13 cellular contexts compared by ENCODE assay signal in genomic region chr5:142568271-142568995, GRCh38.
A peak's percentile ranks its signal among the peaks of the same experiment; 100 is the strongest.
DNase-seq lines count a peak whose midpoint lies in the region; ATAC-seq, FAIRE-seq and TF ChIP-seq lines count a peak whose summit lies in the region.
"Had no signal": no experiment of that assay in that cellular context is flagged by ENCODE, and none has a peak within 500 bp of the region (broad histone marks: within the 10 kb centered on the region; RNA-seq: fewer than 3 reads in every experiment).

No MANE protein-coding gene starts in this region.

- TF ChIP-seq RAD21 in HepG2 (CRISPR knock-in tag; IDR thresholded peaks at IDR 0.05): no peak

- no peak overlapping the region for H2AK5ac ChIP-seq in neuronal stem cell (ENCODE audit: low read depth, low read length)

- 53% methylated on average over 6 of the region's 10 CpGs for WGBS in right lobe of liver (ENCODE audit: insufficient coverage, low coverage, low lambda C conversion rate, missing lambda C conversion rate)
- WGBS in HepG2 (ENCODE audit: low lambda C conversion rate): 53% methylated on average over 7 of the region's 10 CpGs
- WGBS in neuronal stem cell (ENCODE audit: extremely low coverage in 2 of 2, insufficient read length in 2 of 2, insufficient replicate concordance in 1 of 2), 2 donors: no CpG with 5 or more reads among the region's 10 CpGs

- H3K27me3 ChIP-seq in right lobe of liver (no peaks in the 10 kb centered on the region), HepG2 (ENCODE audit: control insufficient read depth in 1 of 2, insufficient read depth in 2 of 2, low read length in 2 of 2) (no peaks in the 10 kb centered on the region), neuronal stem cell (ENCODE audit: control insufficient read depth in 3 of 3, insufficient read depth in 3 of 3, low read depth in 1 of 3, low read length in 3 of 3) (no peaks in the 10 kb centered on the region)
- H3K27me3 ChIP-seq: body of pancreas had no signal

- CTCF ChIA-PET in HepG2 (lab: Yijun Ruan, JAX; ENCODE audit: low intra/inter-chr PET ratio, low total read pairs): no interaction called here

- H2BK15ac ChIP-seq in neuronal stem cell (ENCODE audit: low read length): no peak overlapping the region

- H3K4me2 ChIP-seq in HepG2 (ENCODE audit: low read depth, low read length): no peak overlapping the region
- no peak overlapping the region for H3K4me2 ChIP-seq in neuronal stem cell (ENCODE audit: insufficient read depth, low read length, poor library complexity, severe bottlenecking)

- H3K4ac ChIP-seq in neuronal stem cell (ENCODE audit: low read length): no peak overlapping the region

- H3K4me3 ChIP-seq in right lobe of liver (no peak overlapping the region), HepG2 (replicated peaks in 1 of 3; ENCODE audit: insufficient read depth in 1 of 3, low read depth in 2 of 3, low read length in 3 of 3) (no peak overlapping the region), neuronal stem cell (ENCODE audit: low read length in 2 of 2) (no peak overlapping the region)
- H3K4me3 ChIP-seq: body of pancreas had no signal

- no peaks in the 10 kb centered on the region for H3K9me3 ChIP-seq in right lobe of liver
- H3K9me3 ChIP-seq in HepG2 (ENCODE audit: low read length): no peaks in the 10 kb centered on the region
- no peaks in the 10 kb centered on the region for H3K9me3 ChIP-seq in neuronal stem cell (replicated peaks in 1 of 2; ENCODE audit: control insufficient read depth in 2 of 2, insufficient read depth in 1 of 2, low read depth in 1 of 2, low read length in 2 of 2)
- H3K9me3 ChIP-seq: body of pancreas had no signal

- H4K91ac ChIP-seq in neuronal stem cell (ENCODE audit: low read depth, low read length, poor library complexity): no peak overlapping the region

- TF ChIP-seq EP300 in HepG2 (IDR thresholded peaks at IDR 0.05; ENCODE audit: low read depth in 2 of 2, low read length in 2 of 2): no peak
- no peak for TF ChIP-seq EP300 in HepG2 (CRISPR knock-in tag; IDR thresholded peaks at IDR 0.05; ENCODE audit: borderline replicate concordance)

- no peak overlapping the region for H2AFZ ChIP-seq in HepG2 (ENCODE audit: low read length)
- peak overlapping the region; percentile 63 for H2AFZ ChIP-seq in neuronal stem cell (ENCODE audit: low read length)

- H3K79me1 ChIP-seq in neuronal stem cell (ENCODE audit: low read depth, low read length): no peaks in the 10 kb centered on the region

- no peak overlapping the region for H3K23ac ChIP-seq in neuronal stem cell (ENCODE audit: low read depth, low read length, poor library complexity)

- H3K4me1 ChIP-seq in right lobe of liver (no peaks in the 10 kb centered on the region), HepG2 (ENCODE audit: insufficient read depth, low read length) (peaks cover 7% of the 10 kb centered on the region; the same call in 1 of the 2 replicates), neuronal stem cell (ENCODE audit: control insufficient read depth in 2 of 2, insufficient read depth in 1 of 2, low read depth in 1 of 2, low read length in 2 of 2) (peaks cover 0 to 2% of the 10 kb centered on the region in 2 donors)
- H3K4me1 ChIP-seq: body of pancreas had no signal

- H2BK5ac ChIP-seq in neuronal stem cell (ENCODE audit: low read length): no peak overlapping the region

- intact Hi-C loops in right lobe of liver (cut with DNase I): no loop called here
- intact Hi-C loops in HepG2 (cut with micrococcal nuclease; ENCODE audit: unreplicated experiment): no loop called here
- intact Hi-C loops in Right ventricle myocardium superior (cut with DNase I): loop anchor here (10.0 kb wide), 1 partner anchor 564 kb away; no protein-coding TSS in a partner anchor

- POLR2A ChIA-PET in HepG2 (lab: Yijun Ruan, JAX): no interaction called here

- H3K36me3 ChIP-seq in right lobe of liver: no peaks in the 10 kb centered on the region
- H3K36me3 ChIP-seq in HepG2 (replicated peaks in 1 of 2; ENCODE audit: control insufficient read depth in 1 of 2, insufficient read depth in 2 of 2, low read length in 2 of 2): no peaks in the 10 kb centered on the region
- no peaks in the 10 kb centered on the region for H3K36me3 ChIP-seq in neuronal stem cell (replicated peaks in 1 of 2; ENCODE audit: control insufficient read depth in 2 of 2, insufficient read depth in 2 of 2, low read length in 2 of 2)

- no peaks in the 10 kb centered on the region for H4K20me1 ChIP-seq in HepG2 (ENCODE audit: insufficient read depth, low read length)

- TF ChIP-seq POLR2A in right lobe of liver (IDR thresholded peaks at IDR 0.05): no peak
- TF ChIP-seq POLR2A in HepG2 (IDR thresholded peaks at IDR 0.05; ENCODE audit: insufficient read depth in 1 of 2, low read depth in 2 of 2, low read length in 2 of 2): no peak

- no peak overlapping the region for H4K8ac ChIP-seq in neuronal stem cell (ENCODE audit: low read depth, low read length)

- TF ChIP-seq CTCF in right lobe of liver (IDR thresholded peaks at IDR 0.05): no peak
- TF ChIP-seq CTCF in HepG2 (CRISPR knock-in tag; IDR thresholded peaks at IDR 0.05): no peak
- no peak for TF ChIP-seq CTCF in GM13977 (IDR thresholded peaks at IDR 0.05; ENCODE audit: extremely low read depth, insufficient read depth, missing control alignments)

- no peak overlapping the region for H3K18ac ChIP-seq in neuronal stem cell (ENCODE audit: low read length)

- H3K79me2 ChIP-seq in HepG2 (ENCODE audit: insufficient read depth, low read length): no peaks in the 10 kb centered on the region

- H3K27ac ChIP-seq in right lobe of liver (peak overlapping the region in 1 of 3 donors; percentile 29), HepG2 (ENCODE audit: extremely low read length, insufficient read depth, low read length) (no peak overlapping the region), neuronal stem cell (replicated peaks; ENCODE audit: low read length) (no peak overlapping the region)
- H3K27ac ChIP-seq: body of pancreas, VCaP had no signal

- DNase-seq in right lobe of liver: no peak
- no peak for DNase-seq in HepG2 (ENCODE audit: low spot score)
- DNase-seq in Right ventricle myocardium superior: no peak
- DNase-seq in neuronal stem cell (ENCODE audit: low spot score): no peak
- no peak for DNase-seq in GM13977 (ENCODE audit: low spot score)
- no peak for DNase-seq in NCI-H526 treated with DMSO at 0.1 percent for 48 hours (lab: John Stamatoyannopoulos, UW)
- DNase-seq in RCC 7860 (ENCODE audit: low spot score): no peak
- DNase-seq in cerebellar cortex (ENCODE audit: low spot score): no peak
- DNase-seq: 8988T, body of pancreas, NCI-H1694, NCI-H748 treated with DMSO at 0.1 percent for 48 hours had no signal

- in situ Hi-C loops in HepG2 (cut with HindIII; ENCODE audit: extremely low pct_ligation_motif_present, low pct_unique_long_range_greater_than_20kb): loop anchor here (25.0 kb wide), 1 partner anchor 581 kb away; no protein-coding TSS in a partner anchor
- in situ Hi-C loops in GM13977 (cut with MboI; ENCODE audit: low pct_unique_long_range_greater_than_20kb, low sequenced_read_pairs, unreplicated experiment): no loop called here

- H3K9ac ChIP-seq in HepG2 (ENCODE audit: insufficient read depth, low read depth, low read length) (no peak overlapping the region), neuronal stem cell (ENCODE audit: low read depth, low read length, poor library complexity) (no peak overlapping the region)

- H2BK12ac ChIP-seq in neuronal stem cell (ENCODE audit: low read length): no peak overlapping the region

- H3K14ac ChIP-seq in neuronal stem cell (ENCODE audit: low read length): no peak overlapping the region

- BruUV-seq in HepG2 (replicated peaks; lab: Mats Ljungman, UMichigan): no TSS peak

- H2BK120ac ChIP-seq in neuronal stem cell (ENCODE audit: low read depth, low read length): no peak overlapping the region

- ATAC-seq in right lobe of liver (peak; percentile 30 to 42 (median 38)), HepG2 (no peak), Right ventricle myocardium superior (ENCODE audit: poor library complexity) (peak; percentile 38)
- ATAC-seq: body of pancreas had no signal

- FAIRE-seq in HepG2 (lab: Jason Lieb, UNC) (no peak), RCC 7860 (lab: Jason Lieb, UNC) (no peak)

TF ChIP-seq in HepG2, 621 proteins besides CTCF, POLR2A, EP300 and RAD21:
- TF ChIP-seq, protein P1, sequence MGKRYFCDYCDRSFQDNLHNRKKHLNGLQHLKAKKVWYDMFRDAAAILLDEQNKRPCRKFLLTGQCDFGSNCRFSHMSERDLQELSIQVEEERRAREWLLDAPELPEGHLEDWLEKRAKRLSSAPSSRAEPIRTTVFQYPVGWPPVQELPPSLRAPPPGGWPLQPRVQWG (CRISPR knock-in tag; IDR thresholded peaks at IDR 0.05; ENCODE audit: borderline replicate concordance, low read depth): no peak
- TF ChIP-seq MYNN (CRISPR knock-in tag; IDR thresholded peaks at IDR 0.05; ENCODE audit: low read depth): no peak
- TF ChIP-seq ZBTB26 (CRISPR knock-in tag; IDR thresholded peaks at IDR 0.05; ENCODE audit: borderline replicate concordance): no peak
- no peak for TF ChIP-seq MTA1 (CRISPR knock-in tag; IDR thresholded peaks at IDR 0.05; ENCODE audit: borderline replicate concordance)
- TF ChIP-seq YY1 (IDR thresholded peaks at IDR 0.05; ENCODE audit: insufficient read depth, insufficient replicate concordance, low read depth, low read length): no peak
- TF ChIP-seq SOX5 (CRISPR knock-in tag; IDR thresholded peaks at IDR 0.05; ENCODE audit: borderline replicate concordance): no peak
- no peak for TF ChIP-seq HES4 (CRISPR knock-in tag; IDR thresholded peaks at IDR 0.05; ENCODE audit: borderline replicate concordance)
- no peak for TF ChIP-seq PAF1 (CRISPR knock-in tag; IDR thresholded peaks at IDR 0.05)
